8 cellular contexts compared by ENCODE assay signal in genomic region chrX:19886888-19887531, GRCh38. TPM values are rescaled to one million over a fixed set of nuclear protein-coding genes. Genes with fewer than 3 reads are reported as not detected.
A peak's percentile ranks its signal among the peaks of the same experiment; 100 is the strongest.
DNase-seq lines count a peak whose midpoint lies in the region; ATAC-seq, FAIRE-seq and TF ChIP-seq lines count a peak whose summit lies in the region.

No MANE protein-coding gene starts in this region.

- peaks cover 16% of the 10 kb centered on the region for H3K36me3 Mint-ChIP-seq in stimulated activated effector memory CD8-positive, alpha-beta T cell treated with anti-CD3 and anti-CD28 coated beads, Interleukin-12 subunit alpha, Interleukin-12 subunit beta, amount 100 ng/mL, for 72 hours

- TF ChIP-seq CTCF in PC-3 (conservative IDR thresholded peaks at IDR 0.05; ENCODE audit: low read depth, low read length) = no peak
- no peak for TF ChIP-seq CTCF in K562 (IDR thresholded peaks at IDR 0.05 in 2 of 3, conservative IDR thresholded peaks at IDR 0.05 in 1 of 3; ENCODE audit: insufficient read depth in 2 of 3, low read depth in 1 of 3, low read length in 3 of 3)
- TF ChIP-seq CTCF in kidney epithelial cell (IDR thresholded peaks at IDR 0.05; ENCODE audit: insufficient read depth, low read length, poor library complexity, severe bottlenecking) = no peak

- TF ChIP-seq EP300 in K562 (IDR thresholded peaks at IDR 0.05; ENCODE audit: low read length) = no peak

- POLR2A ChIA-PET in PC-3 (lab: Charles Lee; ENCODE audit: unreplicated experiment) (interaction anchor here (0.6 kb wide), 2 partner anchors 87 to 137 kb away, joined by 5 to 7 read pairs; no protein-coding TSS in a partner anchor), K562 (lab: Yijun Ruan, JAX) (no interaction called here)

- CTCF ChIA-PET in PC-3 (lab: Charles Lee) = no interaction called here
- CTCF ChIA-PET in K562 (lab: Yijun Ruan, JAX; ENCODE audit: low intra/inter-chr PET ratio) = no interaction called here

- H3K9ac ChIP-seq in PC-3 (ENCODE audit: low read length) (peak overlapping the region; percentile 77), K562 (ENCODE audit: insufficient read depth in 1 of 2, low read depth in 2 of 2, low read length in 2 of 2) (peak overlapping the region in 1 of 2 experiments; percentile 87; a peak in 3 of 4 replicates)

- peak overlapping the region; percentile 93 for H3K4me2 ChIP-seq in PC-3 (ENCODE audit: low read length)
- peak overlapping the region; percentile 37; the same call in 1 of the 2 replicates for H3K4me2 ChIP-seq in K562 (ENCODE audit: insufficient read depth, low read length)

- H3K27ac Mint-ChIP-seq in stimulated activated effector memory CD8-positive, alpha-beta T cell treated with anti-CD3 and anti-CD28 coated beads, Interleukin-12 subunit alpha, Interleukin-12 subunit beta, amount 100 ng/mL, for 72 hours = peak overlapping the region; percentile 87

- no peaks in the 10 kb centered on the region for H3K9me2 ChIP-seq in PC-3 (replicated peaks; ENCODE audit: low read length)

- BruUV-seq in PC-3 (replicated peaks; lab: Mats Ljungman, UMichigan) (no TSS peak), K562 (replicated peaks; lab: Mats Ljungman, UMichigan) (no TSS peak)

- TF ChIP-seq POLR2A in K562 (conservative IDR thresholded peaks at IDR 0.05) = no peak

- peak overlapping the region; percentile 79 for H3K4me3 ChIP-seq in PC-3 (ENCODE audit: low read length)
- peak overlapping the region; percentile 54 for H3K4me3 ChIP-seq in K562
- H3K4me3 ChIP-seq in kidney epithelial cell (ENCODE audit: low read depth, low read length) = peak overlapping the region; percentile 51

- H3K27ac ChIP-seq in PC-3 (ENCODE audit: low read length) = no peak overlapping the region
- H3K27ac ChIP-seq in K562 (ENCODE audit: extremely low read depth, low read depth, low read length) = no peak overlapping the region

- TF ChIP-seq RAD21 in K562 (CRISPR knock-in tag; conservative IDR thresholded peaks at IDR 0.05 in 1 of 2, IDR thresholded peaks at IDR 0.05 in 1 of 2) = no peak

- DNase-seq in stimulated activated CD4-positive, alpha-beta T cell treated with anti-CD3 and anti-CD28 coated beads, Interleukin-12 subunit alpha, Interleukin-12 subunit beta, amount 100 ng/mL, for 4 hours = peak; percentile 20
- no peak for DNase-seq in stimulated activated CD4-positive, alpha-beta T cell treated with anti-CD3 and anti-CD28 coated beads, Interleukin-1b, Interleukin-23, amount 100 ng/mL, for 48 hours
- DNase-seq in PC-3 = peak; percentile 5
- DNase-seq in K562 (ENCODE audit: extremely low read depth in 1 of 4, low spot score in 3 of 4) = peak; percentile 12 to 53 (median 32)
- no peak for DNase-seq in kidney epithelial cell (ENCODE audit: low read depth)
- DNase-seq in stimulated activated effector memory CD8-positive, alpha-beta T cell treated with anti-CD3 and anti-CD28 coated beads, Interleukin-12 subunit alpha, Interleukin-12 subunit beta, amount 100 ng/mL, for 72 hours (ENCODE audit: low spot score in 2 of 2) = peak; percentile 5 to 60
- DNase-seq in SK-N-DZ (ENCODE audit: low spot score) = no peak
- no peak for DNase-seq in NCI-H446 treated with DMSO at 0.1 percent for 48 hours (lab: John Stamatoyannopoulos, UW)

- H3K9me1 ChIP-seq in K562 (ENCODE audit: control insufficient read depth, insufficient read depth, low read length) = no peaks in the 10 kb centered on the region

- H4K20me1 ChIP-seq in PC-3 (ENCODE audit: low read length) (peaks cover 6% of the 10 kb centered on the region; the same call in 1 of the 2 replicates), K562 (replicated peaks; ENCODE audit: control insufficient read depth, insufficient read depth, low read length) (peaks cover 4% of the 10 kb centered on the region; the same call in 1 of the 2 replicates)

- FAIRE-seq in K562 (lab: Jason Lieb, UNC) = no peak

- no peaks in the 10 kb centered on the region for H3K9me3 Mint-ChIP-seq in stimulated activated effector memory CD8-positive, alpha-beta T cell treated with anti-CD3 and anti-CD28 coated beads, Interleukin-12 subunit alpha, Interleukin-12 subunit beta, amount 100 ng/mL, for 72 hours

- peaks cover 37% of the 10 kb centered on the region for H3K4me1 Mint-ChIP-seq in stimulated activated effector memory CD8-positive, alpha-beta T cell treated with anti-CD3 and anti-CD28 coated beads, Interleukin-12 subunit alpha, Interleukin-12 subunit beta, amount 100 ng/mL, for 72 hours

- H3K36me3 ChIP-seq in PC-3 (ENCODE audit: low read depth, low read length) (no peaks in the 10 kb centered on the region), K562 (ENCODE audit: control insufficient read depth, insufficient read depth, low read length) (no peaks in the 10 kb centered on the region), kidney epithelial cell (ENCODE audit: control insufficient read depth, insufficient read depth, low read length) (no peaks in the 10 kb centered on the region)

- no peaks in the 10 kb centered on the region for H3K9me3 ChIP-seq in PC-3 (ENCODE audit: low read length)
- H3K9me3 ChIP-seq in K562 (replicated peaks; ENCODE audit: control insufficient read depth, insufficient read depth, low read depth, low read length) = no peaks in the 10 kb centered on the region

- 0% methylated on average over 12 of the region's 83 CpGs for WGBS in K562 (ENCODE audit: insufficient coverage, low coverage, missing lambda C conversion rate)

- in situ Hi-C loops in K562 (cut with MboI) = no loop called here

- H3K27me3 ChIP-seq in PC-3 (ENCODE audit: low read length) = no peaks in the 10 kb centered on the region
- H3K27me3 ChIP-seq in K562 (ENCODE audit: control insufficient read depth in 2 of 2, insufficient read depth in 2 of 2, low read length in 2 of 2) = peaks cover 4 to 10% of the 10 kb centered on the region in 2 experiments; a peak in 4 of 5 replicates
- no peaks in the 10 kb centered on the region for H3K27me3 ChIP-seq in kidney epithelial cell (ENCODE audit: control insufficient read depth, insufficient read depth, low read length)

- peaks cover 42% of the 10 kb centered on the region for H3K79me2 ChIP-seq in PC-3 (ENCODE audit: low read length)
- H3K79me2 ChIP-seq in K562 (ENCODE audit: control insufficient read depth, insufficient read depth, low read length) = no peaks in the 10 kb centered on the region

- H3K4me3 Mint-ChIP-seq in stimulated activated effector memory CD8-positive, alpha-beta T cell treated with anti-CD3 and anti-CD28 coated beads, Interleukin-12 subunit alpha, Interleukin-12 subunit beta, amount 100 ng/mL, for 72 hours = peak overlapping the region; percentile 77

- intact Hi-C loops in PC-3 (cut with micrococcal nuclease) = no loop called here
- intact Hi-C loops in K562 (cut with micrococcal nuclease) = loop anchor here (5.0 to 10.0 kb wide), 3 partner anchors 295 to 512 kb away; no protein-coding TSS in a partner anchor

- peaks cover 28% of the 10 kb centered on the region for H3K4me1 ChIP-seq in PC-3 (ENCODE audit: insufficient read depth, low read length)
- peaks cover 3 to 18% of the 10 kb centered on the region in 2 experiments; a peak in 4 of 5 replicates for H3K4me1 ChIP-seq in K562 (replicated peaks in 1 of 2; ENCODE audit: control insufficient read depth in 2 of 2, insufficient read depth in 2 of 2, low read length in 2 of 2)

- H2AFZ ChIP-seq in PC-3 (ENCODE audit: low read length) (peak overlapping the region; percentile 74; the same call in 1 of the 2 replicates), K562 (ENCODE audit: low read depth, low read length) (peak overlapping the region; percentile 39; the same call in 1 of the 2 replicates)

- ATAC-seq in PC-3 (no peak; the same call in 1 of the 2 replicates), K562 (peak; percentile 61)
- peak; percentile 45 for ATAC-seq in stimulated activated effector memory CD8-positive, alpha-beta T cell treated with anti-CD3 and anti-CD28 coated beads, Interleukin-12 subunit alpha, Interleukin-12 subunit beta, amount 100 ng/mL, for 72 hours

- no peaks in the 10 kb centered on the region for H3F3A ChIP-seq in PC-3 (ENCODE audit: low read length, unreplicated experiment)

TF ChIP-seq in K562, 482 proteins besides CTCF, POLR2A, EP300 and RAD21:
- TF ChIP-seq CXXC5 (CRISPR knock-in tag; IDR thresholded peaks at IDR 0.05) (peak; percentile 35; the same call in 1 of the 2 replicates), SP2 (IDR thresholded peaks at IDR 0.05; ENCODE audit: extremely low read depth, low read depth, low read length, poor library complexity, severe bottlenecking) (no peak), ZBTB7A (IDR thresholded peaks at IDR 0.05; ENCODE audit: borderline replicate concordance, control insufficient read depth, low read depth, low read length) (peak; percentile 49; the same call in 1 of the 2 replicates), L3MBTL2 (IDR thresholded peaks at IDR 0.05) (0 out of 2 replicates have a peak, but pooled peaks have one; percentile 25), SAFB (IDR thresholded peaks at IDR 0.05; ENCODE audit: borderline replicate concordance, low read depth, low read length) (0 out of 2 replicates have a peak, but pooled peaks have one; percentile 19), RBFOX2 (IDR thresholded peaks at IDR 0.05; ENCODE audit: low read depth, low read length) (peak; percentile 25; the same call in 1 of the 2 replicates)

RNA-seq across cellular contexts. Expression of gene SH3KBP1, which starts 0.4 kb away (rescaled TPM):
- total RNA-seq in PC-3 (2014; rRNA removed) (20.7 and 24.5 TPM in 2 replicates), K562 (2014; rRNA removed) (0.65 and 1.5 TPM in 2 replicates), K562 (2014; rRNA removed; fragmentation: Illumina TruSeq; extraction: Trizol) (0.80 and 1.2 TPM in 2 replicates), K562 (2015; rRNA removed; fragmentation: Illumina TruSeq; extraction: Trizol) (1.4 and 1.6 TPM in 2 replicates), K562 (2021) (1.1 and 1.5 TPM in 2 replicates), kidney epithelial cell (48.1 and 53.0 TPM in 2 replicates)
- total RNA-seq in K562 (2011; cell fraction: chromatin; rRNA removed; ENCODE audit: low replicate concordance) = 0.79 and 3.5 TPM in 2 replicates
- total RNA-seq in K562 (2011; cell fraction: nucleolus; rRNA removed) = 0.17 and 1.4 TPM in 2 replicates
- total RNA-seq in K562 (2011; cell fraction: nucleoplasm; rRNA removed) = 0.61 and 1.6 TPM in 2 replicates
- polyA plus RNA-seq in K562 (2011; rRNA removed) (0.54 and 0.75 TPM in 2 replicates), K562 (2014; fragmentation: Illumina TruSeq; extraction: Trizol) (1.0 and 1.5 TPM in 2 replicates), K562 (2014; fragmentation: Nextera tagmentation; extraction: Ambion mirVana) (under 1 TPM; 0.10 to 0.14 TPM), K562 (2014; rRNA removed) (0.91 and 1.4 TPM in 2 replicates)
- polyA plus RNA-seq in K562 (2011; cell fraction: cytosol; rRNA removed) = 0.19 and 0.31 TPM in 2 replicates
- polyA plus RNA-seq in K562 (2011; cell fraction: nucleus; rRNA removed) = 0.49 and 0.54 TPM in 2 replicates
- 1.8 and 4.0 TPM in 2 replicates for polyA plus RNA-seq in K562 (2012)
- 1.9 TPM in 2 replicates for polyA minus RNA-seq in K562 (2011; rRNA and poly(A)+ RNA removed)
- polyA minus RNA-seq in K562 (2011; cell fraction: cytosol; rRNA and poly(A)+ RNA removed) = 1.4 and 1.9 TPM in 2 replicates
- polyA minus RNA-seq in K562 (2011; cell fraction: nucleus; rRNA and poly(A)+ RNA removed) = 0.13 and 0.67 TPM in 2 replicates
- 3.1 and 5.3 TPM in 2 replicates for polyA plus RNA-seq in SK-N-DZ (2014; cell fraction: cytosol; rRNA removed)
- polyA plus RNA-seq in SK-N-DZ (2014; cell fraction: nucleus; rRNA removed) = 2.0 and 3.7 TPM in 2 replicates

Comparison
In these comparisons a context has a peak if more than half of its experiments do, and no peak if none do; other contexts are left out.
1. DNase-seq: peak in stimulated activated CD4-positive, alpha-beta T cell treated with anti-CD3 and anti-CD28 coated beads, Interleukin-12 subunit alpha, Interleukin-12 subunit beta, amount 100 ng/mL, for 4 hours (single experiment), PC-3 (single experiment), K562 (4 of 4) and stimulated activated effector memory CD8-positive, alpha-beta T cell treated with anti-CD3 and anti-CD28 coated beads, Interleukin-12 subunit alpha, Interleukin-12 subunit beta, amount 100 ng/mL, for 72 hours (2 of 2); none in stimulated activated CD4-positive, alpha-beta T cell treated with anti-CD3 and anti-CD28 coated beads, Interleukin-1b, Interleukin-23, amount 100 ng/mL, for 48 hours (single experiment), kidney epithelial cell (single experiment), SK-N-DZ (single experiment) and NCI-H446 treated with DMSO at 0.1 percent for 48 hours (single experiment).
2. Peak in every context shown above with its lines, with median percentiles within 50 percentile points of each other: H3K4me3 ChIP-seq.